ENCODE assay signal across 1 cellular context in the genomic region with DNA sequence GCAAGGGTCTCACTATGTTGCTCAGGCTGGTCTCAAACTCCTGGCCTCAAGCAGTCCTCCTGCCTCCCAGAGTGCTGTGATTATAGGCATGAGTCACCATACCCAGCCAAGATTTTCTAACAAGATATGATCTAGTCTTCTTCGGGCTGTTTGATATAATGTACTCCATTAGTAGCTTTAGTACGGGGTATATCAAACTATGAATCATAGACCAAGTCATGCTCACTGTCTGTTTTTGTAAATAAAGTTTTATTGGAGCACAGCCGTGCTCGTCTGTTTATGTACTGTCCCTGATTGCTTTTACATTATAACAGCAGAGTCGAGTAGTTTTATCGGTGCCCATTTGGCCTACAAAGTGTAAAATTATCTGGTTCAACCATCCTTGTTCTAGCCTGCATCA.
TF ChIP-seq lines count a peak whose summit lies in the region.

No MANE protein-coding gene starts in this region.

TF ChIP-seq in SK-N-SH treated with all-trans-retinoic acid at 6 μM for 48 hours, 23 proteins besides CTCF, POLR2A, EP300 and RAD21:
- no peak for TF ChIP-seq ZNF8 (CRISPR knock-in tag; IDR thresholded peaks at IDR 0.05)
- TF ChIP-seq, protein P1, sequence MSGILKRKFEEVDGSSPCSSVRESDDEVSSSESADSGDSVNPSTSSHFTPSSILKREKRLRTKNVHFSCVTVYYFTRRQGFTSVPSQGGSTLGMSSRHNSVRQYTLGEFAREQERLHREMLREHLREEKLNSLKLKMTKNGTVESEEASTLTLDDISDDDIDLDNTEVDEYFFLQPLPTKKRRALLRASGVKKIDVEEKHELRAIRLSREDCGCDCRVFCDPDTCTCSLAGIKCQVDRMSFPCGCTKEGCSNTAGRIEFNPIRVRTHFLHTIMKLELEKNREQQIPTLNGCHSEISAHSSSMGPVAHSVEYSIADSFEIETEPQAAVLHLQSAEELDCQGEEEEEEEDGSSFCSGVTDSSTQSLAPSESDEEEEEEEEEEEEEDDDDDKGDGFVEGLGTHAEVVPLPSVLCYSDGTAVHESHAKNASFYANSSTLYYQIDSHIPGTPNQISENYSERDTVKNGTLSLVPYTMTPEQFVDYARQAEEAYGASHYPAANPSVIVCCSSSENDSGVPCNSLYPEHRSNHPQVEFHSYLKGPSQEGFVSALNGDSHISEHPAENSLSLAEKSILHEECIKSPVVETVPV (CRISPR knock-in tag; IDR thresholded peaks at IDR 0.05): no peak
- TF ChIP-seq, protein P2, sequence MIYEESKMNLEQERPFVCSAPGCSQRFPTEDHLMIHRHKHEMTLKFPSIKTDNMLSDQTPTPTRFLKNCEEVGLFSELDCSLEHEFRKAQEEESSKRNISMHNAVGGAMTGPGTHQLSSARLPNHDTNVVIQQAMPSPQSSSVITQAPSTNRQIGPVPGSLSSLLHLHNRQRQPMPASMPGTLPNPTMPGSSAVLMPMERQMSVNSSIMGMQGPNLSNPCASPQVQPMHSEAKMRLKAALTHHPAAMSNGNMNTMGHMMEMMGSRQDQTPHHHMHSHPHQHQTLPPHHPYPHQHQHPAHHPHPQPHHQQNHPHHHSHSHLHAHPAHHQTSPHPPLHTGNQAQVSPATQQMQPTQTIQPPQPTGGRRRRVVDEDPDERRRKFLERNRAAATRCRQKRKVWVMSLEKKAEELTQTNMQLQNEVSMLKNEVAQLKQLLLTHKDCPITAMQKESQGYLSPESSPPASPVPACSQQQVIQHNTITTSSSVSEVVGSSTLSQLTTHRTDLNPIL (CRISPR knock-in tag; IDR thresholded peaks at IDR 0.05; ENCODE audit: low read depth): no peak
- TF ChIP-seq, protein P3, sequence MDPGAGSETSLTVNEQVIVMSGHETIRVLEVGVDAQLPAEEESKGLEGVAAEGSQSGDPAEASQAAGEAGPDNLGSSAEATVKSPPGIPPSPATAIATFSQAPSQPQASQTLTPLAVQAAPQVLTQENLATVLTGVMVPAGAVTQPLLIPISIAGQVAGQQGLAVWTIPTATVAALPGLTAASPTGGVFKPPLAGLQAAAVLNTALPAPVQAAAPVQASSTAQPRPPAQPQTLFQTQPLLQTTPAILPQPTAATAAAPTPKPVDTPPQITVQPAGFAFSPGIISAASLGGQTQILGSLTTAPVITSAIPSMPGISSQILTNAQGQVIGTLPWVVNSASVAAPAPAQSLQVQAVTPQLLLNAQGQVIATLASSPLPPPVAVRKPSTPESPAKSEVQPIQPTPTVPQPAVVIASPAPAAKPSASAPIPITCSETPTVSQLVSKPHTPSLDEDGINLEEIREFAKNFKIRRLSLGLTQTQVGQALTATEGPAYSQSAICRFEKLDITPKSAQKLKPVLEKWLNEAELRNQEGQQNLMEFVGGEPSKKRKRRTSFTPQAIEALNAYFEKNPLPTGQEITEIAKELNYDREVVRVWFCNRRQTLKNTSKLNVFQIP (CRISPR knock-in tag; IDR thresholded peaks at IDR 0.05; ENCODE audit: borderline replicate concordance, low read depth): no peak
- TF ChIP-seq, protein P4, sequence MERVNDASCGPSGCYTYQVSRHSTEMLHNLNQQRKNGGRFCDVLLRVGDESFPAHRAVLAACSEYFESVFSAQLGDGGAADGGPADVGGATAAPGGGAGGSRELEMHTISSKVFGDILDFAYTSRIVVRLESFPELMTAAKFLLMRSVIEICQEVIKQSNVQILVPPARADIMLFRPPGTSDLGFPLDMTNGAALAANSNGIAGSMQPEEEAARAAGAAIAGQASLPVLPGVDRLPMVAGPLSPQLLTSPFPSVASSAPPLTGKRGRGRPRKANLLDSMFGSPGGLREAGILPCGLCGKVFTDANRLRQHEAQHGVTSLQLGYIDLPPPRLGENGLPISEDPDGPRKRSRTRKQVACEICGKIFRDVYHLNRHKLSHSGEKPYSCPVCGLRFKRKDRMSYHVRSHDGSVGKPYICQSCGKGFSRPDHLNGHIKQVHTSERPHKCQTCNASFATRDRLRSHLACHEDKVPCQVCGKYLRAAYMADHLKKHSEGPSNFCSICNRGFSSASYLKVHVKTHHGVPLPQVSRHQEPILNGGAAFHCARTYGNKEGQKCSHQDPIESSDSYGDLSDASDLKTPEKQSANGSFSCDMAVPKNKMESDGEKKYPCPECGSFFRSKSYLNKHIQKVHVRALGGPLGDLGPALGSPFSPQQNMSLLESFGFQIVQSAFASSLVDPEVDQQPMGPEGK (CRISPR knock-in tag; IDR thresholded peaks at IDR 0.05; ENCODE audit: borderline replicate concordance): no peak
- TF ChIP-seq TOX (CRISPR knock-in tag; IDR thresholded peaks at IDR 0.05; ENCODE audit: borderline replicate concordance): no peak
- TF ChIP-seq ZNF70 (CRISPR knock-in tag; IDR thresholded peaks at IDR 0.05): no peak
- TF ChIP-seq ZNF565 (CRISPR knock-in tag; conservative IDR thresholded peaks at IDR 0.05; ENCODE audit: low read depth): no peak
- TF ChIP-seq BACH2 (CRISPR knock-in tag; IDR thresholded peaks at IDR 0.05; ENCODE audit: borderline replicate concordance): no peak
- no peak for TF ChIP-seq ISL1 (CRISPR knock-in tag; IDR thresholded peaks at IDR 0.05)
- TF ChIP-seq OSR1 (CRISPR knock-in tag; IDR thresholded peaks at IDR 0.05): no peak
- TF ChIP-seq, protein P5, sequence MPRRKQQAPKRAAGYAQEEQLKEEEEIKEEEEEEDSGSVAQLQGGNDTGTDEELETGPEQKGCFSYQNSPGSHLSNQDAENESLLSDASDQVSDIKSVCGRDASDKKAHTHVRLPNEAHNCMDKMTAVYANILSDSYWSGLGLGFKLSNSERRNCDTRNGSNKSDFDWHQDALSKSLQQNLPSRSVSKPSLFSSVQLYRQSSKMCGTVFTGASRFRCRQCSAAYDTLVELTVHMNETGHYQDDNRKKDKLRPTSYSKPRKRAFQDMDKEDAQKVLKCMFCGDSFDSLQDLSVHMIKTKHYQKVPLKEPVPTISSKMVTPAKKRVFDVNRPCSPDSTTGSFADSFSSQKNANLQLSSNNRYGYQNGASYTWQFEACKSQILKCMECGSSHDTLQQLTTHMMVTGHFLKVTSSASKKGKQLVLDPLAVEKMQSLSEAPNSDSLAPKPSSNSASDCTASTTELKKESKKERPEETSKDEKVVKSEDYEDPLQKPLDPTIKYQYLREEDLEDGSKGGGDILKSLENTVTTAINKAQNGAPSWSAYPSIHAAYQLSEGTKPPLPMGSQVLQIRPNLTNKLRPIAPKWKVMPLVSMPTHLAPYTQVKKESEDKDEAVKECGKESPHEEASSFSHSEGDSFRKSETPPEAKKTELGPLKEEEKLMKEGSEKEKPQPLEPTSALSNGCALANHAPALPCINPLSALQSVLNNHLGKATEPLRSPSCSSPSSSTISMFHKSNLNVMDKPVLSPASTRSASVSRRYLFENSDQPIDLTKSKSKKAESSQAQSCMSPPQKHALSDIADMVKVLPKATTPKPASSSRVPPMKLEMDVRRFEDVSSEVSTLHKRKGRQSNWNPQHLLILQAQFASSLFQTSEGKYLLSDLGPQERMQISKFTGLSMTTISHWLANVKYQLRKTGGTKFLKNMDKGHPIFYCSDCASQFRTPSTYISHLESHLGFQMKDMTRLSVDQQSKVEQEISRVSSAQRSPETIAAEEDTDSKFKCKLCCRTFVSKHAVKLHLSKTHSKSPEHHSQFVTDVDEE (CRISPR knock-in tag; IDR thresholded peaks at IDR 0.05): no peak
- no peak for TF ChIP-seq ZFP3 (CRISPR knock-in tag; IDR thresholded peaks at IDR 0.05)
- no peak for TF ChIP-seq ARNTL (CRISPR knock-in tag; IDR thresholded peaks at IDR 0.05; ENCODE audit: borderline replicate concordance, low read depth)
- no peak for TF ChIP-seq RARB (CRISPR knock-in tag; IDR thresholded peaks at IDR 0.05)
- TF ChIP-seq TCF4 (CRISPR knock-in tag; IDR thresholded peaks at IDR 0.05; ENCODE audit: borderline replicate concordance): no peak
- TF ChIP-seq SNAI2 (CRISPR knock-in tag; IDR thresholded peaks at IDR 0.05): no peak
- no peak for TF ChIP-seq GLIS3 (CRISPR knock-in tag; IDR thresholded peaks at IDR 0.05)
- no peak for TF ChIP-seq CSDC2 (CRISPR knock-in tag; IDR thresholded peaks at IDR 0.05)
- TF ChIP-seq ESRRG (CRISPR knock-in tag; IDR thresholded peaks at IDR 0.05): no peak
